In genomic region chr17:66191607-66192377, GRCh38 we compare ENCODE assay signal across 1 cellular context.
A peak's percentile ranks its signal among the peaks of the same experiment; 100 is the strongest.
TF ChIP-seq lines count a peak whose summit lies in the region.

TSS of gene CEP112 (minus strand) at chr17:66192133.

TF ChIP-seq in HepG2, 621 proteins besides CTCF, POLR2A, EP300 and RAD21 (continued from another document and continues in another):
- TF ChIP-seq ZBTB46 (CRISPR knock-in tag; IDR thresholded peaks at IDR 0.05; ENCODE audit: borderline replicate concordance) (no peak), SNRNP70 (IDR thresholded peaks at IDR 0.05; ENCODE audit: low read depth, low read length) (no peak), NFE2L2 (IDR thresholded peaks at IDR 0.05; ENCODE audit: low read length) (no peak), KMT2B (CRISPR knock-in tag; IDR thresholded peaks at IDR 0.05) (no peak), ZKSCAN8 (CRISPR knock-in tag; IDR thresholded peaks at IDR 0.05; ENCODE audit: borderline replicate concordance) (no peak), NONO (IDR thresholded peaks at IDR 0.05) (no peak), NONO (CRISPR knock-in tag; conservative IDR thresholded peaks at IDR 0.05) (peak; percentile 84; the same call in 1 of the 2 replicates), ZSCAN25 (CRISPR knock-in tag; IDR thresholded peaks at IDR 0.05) (no peak), ZNF207 (IDR thresholded peaks at IDR 0.05; ENCODE audit: borderline replicate concordance) (no peak), DBP (CRISPR knock-in tag; IDR thresholded peaks at IDR 0.05; ENCODE audit: not compliant biosample characterization) (no peak), CBX1 (IDR thresholded peaks at IDR 0.05; ENCODE audit: low read depth) (no peak), ATF7-NPFF (CRISPR knock-in tag; IDR thresholded peaks at IDR 0.05; ENCODE audit: low read depth) (no peak), DMAP1 (CRISPR knock-in tag; IDR thresholded peaks at IDR 0.05) (no peak; the same call in 1 of the 2 replicates), SALL2 (CRISPR knock-in tag; IDR thresholded peaks at IDR 0.05) (no peak; the same call in 1 of the 2 replicates), ZFAT (CRISPR knock-in tag; conservative IDR thresholded peaks at IDR 0.05) (peak; percentile 64; the same call in 1 of the 2 replicates), SIN3A (IDR thresholded peaks at IDR 0.05; ENCODE audit: borderline replicate concordance, low read depth, low read length) (peak; percentile 97; the same call in 1 of the 2 replicates), YEATS4 (CRISPR knock-in tag; IDR thresholded peaks at IDR 0.05; ENCODE audit: borderline replicate concordance) (peak; percentile 74), MTF2 (CRISPR knock-in tag; IDR thresholded peaks at IDR 0.05; ENCODE audit: borderline replicate concordance) (0 out of 2 replicates have a peak, but pooled peaks have one; percentile 14), DNMT1 (CRISPR knock-in tag; IDR thresholded peaks at IDR 0.05) (no peak), GATAD1 (CRISPR knock-in tag; IDR thresholded peaks at IDR 0.05) (no peak), EHMT2 (IDR thresholded peaks at IDR 0.05; ENCODE audit: borderline replicate concordance, low read depth, low read length) (no peak), RORA (CRISPR knock-in tag; IDR thresholded peaks at IDR 0.05) (no peak), TCF7 (IDR thresholded peaks at IDR 0.05; ENCODE audit: low read depth) (no peak), ZNF615 (CRISPR knock-in tag; IDR thresholded peaks at IDR 0.05; ENCODE audit: borderline replicate concordance) (no peak), PRMT3 (CRISPR knock-in tag; IDR thresholded peaks at IDR 0.05; ENCODE audit: borderline replicate concordance, low read depth) (no peak), RARG (CRISPR knock-in tag; IDR thresholded peaks at IDR 0.05; ENCODE audit: low read depth) (no peak), ZBTB3 (CRISPR knock-in tag; IDR thresholded peaks at IDR 0.05; ENCODE audit: borderline replicate concordance, low read depth) (no peak; the same call in 1 of the 2 replicates), FOXA1 (IDR thresholded peaks at IDR 0.05) (no peak), FOXA1 (CRISPR knock-in tag; IDR thresholded peaks at IDR 0.05) (no peak), ZNF263 (CRISPR knock-in tag; IDR thresholded peaks at IDR 0.05) (no peak; the same call in 1 of the 2 replicates), FOXP4 (CRISPR knock-in tag; IDR thresholded peaks at IDR 0.05) (peak; percentile 8; the same call in 1 of the 2 replicates), CBFB (CRISPR knock-in tag; IDR thresholded peaks at IDR 0.05) (peak; percentile 53; the same call in 1 of the 2 replicates), ZNF646 (CRISPR knock-in tag; IDR thresholded peaks at IDR 0.05) (peak; percentile 52; the same call in 1 of the 2 replicates), ZNF121 (CRISPR knock-in tag; IDR thresholded peaks at IDR 0.05) (peak; percentile 41; the same call in 1 of the 2 replicates), PTBP1 (IDR thresholded peaks at IDR 0.05; ENCODE audit: low read depth, low read length, poor library complexity, severe bottlenecking) (no peak), NBN (conservative IDR thresholded peaks at IDR 0.05) (no peak), ZNF879 (CRISPR knock-in tag; IDR thresholded peaks at IDR 0.05) (no peak), KDM5A (IDR thresholded peaks at IDR 0.05; ENCODE audit: borderline replicate concordance, low read length) (no peak), ZBTB20 (CRISPR knock-in tag; IDR thresholded peaks at IDR 0.05; ENCODE audit: borderline replicate concordance, low read depth) (no peak; the same call in 1 of the 2 replicates), KAT8 (CRISPR knock-in tag; IDR thresholded peaks at IDR 0.05) (0 out of 2 replicates have a peak, but pooled peaks have one; percentile 29), SRSF9 (IDR thresholded peaks at IDR 0.05; ENCODE audit: borderline replicate concordance, insufficient read depth, low read depth, low read length, poor library complexity, severe bottlenecking) (no peak), KDM2A (CRISPR knock-in tag; IDR thresholded peaks at IDR 0.05; ENCODE audit: borderline replicate concordance, low read depth) (peak; percentile 38; the same call in 1 of the 2 replicates), HDAC1 (CRISPR knock-in tag; IDR thresholded peaks at IDR 0.05) (peak; percentile 97), NFRKB (IDR thresholded peaks at IDR 0.05) (no peak), MAF1 (CRISPR knock-in tag; IDR thresholded peaks at IDR 0.05; ENCODE audit: borderline replicate concordance) (peak; percentile 19; the same call in 1 of the 2 replicates), MBD4 (IDR thresholded peaks at IDR 0.05; ENCODE audit: borderline replicate concordance, low read length) (no peak), ZNF580 (CRISPR knock-in tag; IDR thresholded peaks at IDR 0.05; ENCODE audit: borderline replicate concordance, low read depth) (0 out of 2 replicates have a peak, but pooled peaks have one; percentile 58), ZNF501 (CRISPR knock-in tag; IDR thresholded peaks at IDR 0.05) (peak; percentile 62; the same call in 1 of the 2 replicates), ZSCAN21 (CRISPR knock-in tag; IDR thresholded peaks at IDR 0.05; ENCODE audit: borderline replicate concordance) (peak; percentile 49; the same call in 1 of the 2 replicates), STAT6 (CRISPR knock-in tag; IDR thresholded peaks at IDR 0.05; ENCODE audit: borderline replicate concordance) (no peak), SNAPC2 (CRISPR knock-in tag; IDR thresholded peaks at IDR 0.05) (no peak), ZNF672 (CRISPR knock-in tag; IDR thresholded peaks at IDR 0.05) (no peak), ZNF513 (CRISPR knock-in tag; conservative IDR thresholded peaks at IDR 0.05) (no peak), KDM6A (CRISPR knock-in tag; IDR thresholded peaks at IDR 0.05; ENCODE audit: low read depth) (no peak), REL (CRISPR knock-in tag; conservative IDR thresholded peaks at IDR 0.05) (no peak), HMG20B (CRISPR knock-in tag; conservative IDR thresholded peaks at IDR 0.05) (no peak; the same call in 1 of the 2 replicates), MXD4 (CRISPR knock-in tag; IDR thresholded peaks at IDR 0.05) (peak; percentile 85), ZNF629 (CRISPR knock-in tag; conservative IDR thresholded peaks at IDR 0.05) (no peak), KLF6 (CRISPR knock-in tag; IDR thresholded peaks at IDR 0.05) (0 out of 2 replicates have a peak, but pooled peaks have one; percentile 14), JUND (CRISPR knock-in tag; IDR thresholded peaks at IDR 0.05) (no peak), HES4 (CRISPR knock-in tag; IDR thresholded peaks at IDR 0.05; ENCODE audit: borderline replicate concordance) (peak; percentile 74), SSRP1 (CRISPR knock-in tag; IDR thresholded peaks at IDR 0.05) (no peak), ZNF24 (IDR thresholded peaks at IDR 0.05) (no peak)
